ENCODE assay signal across 6 cellular contexts in the genomic region with DNA sequence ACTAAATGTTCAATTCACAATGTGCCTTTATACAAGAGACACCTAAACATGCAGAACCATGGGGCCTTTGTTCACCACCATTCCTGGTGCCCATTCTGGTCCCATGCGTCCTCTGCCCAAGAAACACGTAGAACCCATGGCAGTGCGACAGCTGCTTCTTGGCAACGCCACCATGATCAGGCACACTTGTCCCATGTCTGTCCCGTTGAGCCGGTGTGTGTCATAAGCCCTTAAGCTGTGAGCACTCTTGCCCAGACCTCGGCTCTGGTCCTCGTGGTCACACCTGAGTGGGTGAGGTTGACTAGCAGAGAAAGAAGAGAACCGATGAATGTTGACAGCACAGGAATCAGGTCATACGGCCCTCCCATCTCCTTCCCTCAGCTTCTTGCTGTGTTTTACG. TPM values are rescaled to one million over a fixed set of nuclear protein-coding genes. Genes with fewer than 3 reads are reported as not detected.
"Had no signal": no experiment of that assay in that cellular context is flagged by ENCODE, and none has a peak within 500 bp of the region (broad histone marks: within the 10 kb centered on the region; RNA-seq: fewer than 3 reads in every experiment).

No MANE protein-coding gene starts in this region.

RNA-seq across cellular contexts. Expression of gene PRDM7, which starts 24.2 kb away (rescaled TPM):
- total RNA-seq: HT-29, LHCN-M2, MCF 10A, OCI-LY7, PC-3, SJSA1 had no signal
